Comparison of ENCODE assay signal across 15 cellular contexts in genomic region chr2:158181171-158181570, GRCh38.
DNase-seq lines count a peak whose midpoint lies in the region.
"Had no signal": no experiment of that assay in that cellular context is flagged by ENCODE, and none has a peak within 500 bp of the region (broad histone marks: within the 10 kb centered on the region; RNA-seq: fewer than 3 reads in every experiment).

No MANE protein-coding gene starts in this region.

- DNase-seq in DMS53 treated with DMSO at 0.1 percent for 48 hours (lab: John Stamatoyannopoulos, UW; ENCODE audit: unreplicated experiment): peak; percentile 89
- peak; percentile 18 for DNase-seq in NCI-H774 (lab: John Stamatoyannopoulos, UW)
- DNase-seq in epithelial cell of prostate (ENCODE audit: low read depth, low spot score): peak; percentile 55
- DNase-seq in renal cortical epithelial cell (ENCODE audit: low read depth): peak; percentile 92
- DNase-seq in T-helper 1 cell: no peak
- DNase-seq in NCI-H345 treated with DMSO at 0.1 percent for 48 hours (lab: John Stamatoyannopoulos, UW; ENCODE audit: unreplicated experiment): no peak
- DNase-seq in activated CD4-positive, CD25-positive, alpha-beta regulatory T cell (lab: John Stamatoyannopoulos, UW): no peak
- DNase-seq: CD4-positive, CD25-positive, alpha-beta regulatory T cell; GF-D8; GOT3; KG1; NCI-H1048; NCI-H1436 treated with DMSO at 0.1 percent for 48 hours; NCI-H2081 treated with DMSO at 0.1 percent for 48 hours; NCI-H526 had no signal

- H3K27ac ChIP-seq in epithelial cell of prostate: no peak overlapping the region

Comparison
In these comparisons a context has a peak if more than half of its experiments do, and no peak if none do; other contexts are left out.
1. DNase-seq: peak in DMS53 treated with DMSO at 0.1 percent for 48 hours (single experiment), NCI-H774 (single experiment), epithelial cell of prostate (single experiment) and renal cortical epithelial cell (single experiment); none in T-helper 1 cell (0 of 5), NCI-H345 treated with DMSO at 0.1 percent for 48 hours (single experiment) and activated CD4-positive, CD25-positive, alpha-beta regulatory T cell (0 of 4).